Comparison of ENCODE assay signal across 2 cellular contexts in genomic region chr6:166998256-166999144, GRCh38.
A peak's percentile ranks its signal among the peaks of the same experiment; 100 is the strongest.
TF ChIP-seq lines count a peak whose summit lies in the region.

No MANE protein-coding gene starts in this region.

TF ChIP-seq in PFSK-1, 5 proteins besides CTCF, POLR2A, EP300 and RAD21 (continued from another document):
- no peak for TF ChIP-seq REST (IDR thresholded peaks at IDR 0.05; ENCODE audit: insufficient read depth in 1 of 2, low read depth in 2 of 2, low read length in 2 of 2)
- peak; percentile 5 for TF ChIP-seq FOXP2 (optimal IDR thresholded peaks at IDR 0.05; ENCODE audit: borderline replicate concordance, extremely low read depth, extremely low read length, insufficient read depth)

TF ChIP-seq in K562, 482 proteins besides CTCF, POLR2A, EP300 and RAD21 (continued from another document and continues in another):
- TF ChIP-seq SAP30 (IDR thresholded peaks at IDR 0.05; ENCODE audit: borderline replicate concordance, insufficient read depth, low read depth, low read length, poor library complexity, severe bottlenecking) (peak; percentile 97), MTA1 (IDR thresholded peaks at IDR 0.05; ENCODE audit: borderline replicate concordance) (no peak), BRD4 (IDR thresholded peaks at IDR 0.05) (no peak), ELF2 (CRISPR knock-in tag; IDR thresholded peaks at IDR 0.05) (no peak), GTF2F1 (IDR thresholded peaks at IDR 0.05; ENCODE audit: low read depth, low read length) (no peak), TAL1 (IDR thresholded peaks at IDR 0.05) (no peak), NBN (IDR thresholded peaks at IDR 0.05; ENCODE audit: low read depth) (no peak), ZNF395 (CRISPR knock-in tag; IDR thresholded peaks at IDR 0.05) (peak; percentile 54; the same call in 1 of the 2 replicates), MTA3 (IDR thresholded peaks at IDR 0.05; ENCODE audit: borderline replicate concordance) (peak; percentile 26; the same call in 1 of the 2 replicates), ELF1 (tag; IDR thresholded peaks at IDR 0.05) (peak; percentile 72), ATF2 (CRISPR knock-in tag; IDR thresholded peaks at IDR 0.05) (peak; percentile 33; the same call in 1 of the 2 replicates), ZNF232 (CRISPR knock-in tag; IDR thresholded peaks at IDR 0.05) (peak; percentile 72; the same call in 1 of the 2 replicates), CXXC5 (CRISPR knock-in tag; IDR thresholded peaks at IDR 0.05) (no peak), ELK3 (CRISPR knock-in tag; IDR thresholded peaks at IDR 0.05) (no peak), ZNF830 (CRISPR knock-in tag; IDR thresholded peaks at IDR 0.05) (peak; percentile 78; the same call in 1 of the 2 replicates), MLLT1 (IDR thresholded peaks at IDR 0.05) (peak in 1 of 2 experiments; percentile 49; a peak in 1 of 4 replicates), ZEB2 (IDR thresholded peaks at IDR 0.05) (0 out of 2 replicates have a peak, but pooled peaks have one; percentile 28), IRF1 (CRISPR knock-in tag; IDR thresholded peaks at IDR 0.05; ENCODE audit: borderline replicate concordance) (0 out of 2 replicates have a peak, but pooled peaks have one; percentile 42), RBFOX2 (IDR thresholded peaks at IDR 0.05; ENCODE audit: low read depth, low read length) (peak; percentile 85), POLR3G (IDR thresholded peaks at IDR 0.05; ENCODE audit: extremely low read depth, insufficient read length, insufficient replicate concordance) (no peak), ZFX (CRISPR knock-in tag; IDR thresholded peaks at IDR 0.05) (peak; percentile 70), TEAD4 (IDR thresholded peaks at IDR 0.05; ENCODE audit: low read length) (peak; percentile 25), TEAD4 (CRISPR knock-in tag; IDR thresholded peaks at IDR 0.05; ENCODE audit: borderline replicate concordance) (no peak), MXD1 (CRISPR knock-in tag; IDR thresholded peaks at IDR 0.05; ENCODE audit: borderline replicate concordance, poor library complexity, severe bottlenecking) (peak; percentile 31), TARDBP (IDR thresholded peaks at IDR 0.05) (no peak), PCBP1 (IDR thresholded peaks at IDR 0.05; ENCODE audit: low read depth, low read length, poor library complexity, severe bottlenecking) (no peak), L3MBTL2 (IDR thresholded peaks at IDR 0.05) (peak; percentile 78), ZFP91 (CRISPR knock-in tag; IDR thresholded peaks at IDR 0.05) (no peak; the same call in 1 of the 2 replicates), BDP1 (IDR thresholded peaks at IDR 0.05; ENCODE audit: insufficient read depth, insufficient read length) (no peak), ARID4B (CRISPR knock-in tag; IDR thresholded peaks at IDR 0.05) (peak; percentile 91), SIN3A (IDR thresholded peaks at IDR 0.05; ENCODE audit: borderline replicate concordance in 2 of 2, control insufficient read depth in 1 of 2, low read depth in 2 of 2, low read length in 2 of 2) (peak; percentile 69 to 94; a peak in 2 of 4 replicates), ETV5 (CRISPR knock-in tag; IDR thresholded peaks at IDR 0.05; ENCODE audit: low read depth) (0 out of 2 replicates have a peak, but pooled peaks have one; percentile 14), ZBTB11 (CRISPR knock-in tag; IDR thresholded peaks at IDR 0.05) (0 out of 6 replicates have a peak, but pooled peaks of 1 of the 3 experiments have one; percentile 5), EP400 (IDR thresholded peaks at IDR 0.05) (peak; percentile 70; the same call in 1 of the 2 replicates), ATF1 (CRISPR knock-in tag; IDR thresholded peaks at IDR 0.05) (no peak), ATF1 (tag; IDR thresholded peaks at IDR 0.05) (0 out of 2 replicates have a peak, but pooled peaks have one; percentile 36), STAG1 (CRISPR knock-in tag; IDR thresholded peaks at IDR 0.05; ENCODE audit: borderline replicate concordance) (peak; percentile 55; the same call in 1 of the 2 replicates), LCOR (CRISPR knock-in tag; IDR thresholded peaks at IDR 0.05) (0 out of 2 replicates have a peak, but pooled peaks have one; percentile 33), E4F1 (CRISPR knock-in tag; IDR thresholded peaks at IDR 0.05; ENCODE audit: borderline replicate concordance) (no peak), CCAR2 (IDR thresholded peaks at IDR 0.05; ENCODE audit: low read depth, low read length) (no peak)
